Comparison of ENCODE assay signal across 1 cellular context in genomic region chr16:57600048-57600835, GRCh38.
TF ChIP-seq lines count a peak whose summit lies in the region.

No MANE protein-coding gene starts in this region.

TF ChIP-seq in GM23338, 12 proteins besides CTCF, POLR2A, EP300 and RAD21:
- no peak for TF ChIP-seq ZNF462 (CRISPR knock-in tag; IDR thresholded peaks at IDR 0.05)
TF ChIP-seq in GM23338: peak in this region for 0.
